In genomic region chr18:58965291-58965929, GRCh38 we compare ENCODE assay signal across 15 cellular contexts.
DNase-seq lines count a peak whose midpoint lies in the region; FAIRE-seq and TF ChIP-seq lines count a peak whose summit lies in the region.
"Had no signal": no experiment of that assay in that cellular context is flagged by ENCODE, and none has a peak within 500 bp of the region (broad histone marks: within the 10 kb centered on the region; RNA-seq: fewer than 3 reads in every experiment).

No MANE protein-coding gene starts in this region.

- peak; percentile 85 for FAIRE-seq in GM12891 (lab: Jason Lieb, UNC)
- no peak for FAIRE-seq in urothelium cell line (lab: Jason Lieb, UNC)

- 77 to 78% methylated on average over 3 to 4 of the region's 4 CpGs for WGBS in endodermal cell (ENCODE audit: insufficient coverage in 1 of 2, insufficient read length in 1 of 2), 2 experiments
- 60 to 68% (median 62%) methylated on average over 4 of the region's 4 CpGs for WGBS in spleen, 5 donors

- no peak overlapping the region for H3K9ac ChIP-seq in endodermal cell (ENCODE audit: extremely low read depth, low read length, poor library complexity, severe bottlenecking)
- H3K9ac ChIP-seq: parathyroid adenoma had no signal

- TF ChIP-seq CTCF in endodermal cell (conservative IDR thresholded peaks at IDR 0.05) (no peak), spleen (IDR thresholded peaks at IDR 0.05 in 8 of 11, conservative IDR thresholded peaks at IDR 0.05 in 3 of 11) (no peak), GM13976 (IDR thresholded peaks at IDR 0.05; ENCODE audit: borderline replicate concordance, control extremely low read depth, extremely low read depth, insufficient read depth, missing control alignments) (no peak)

- H3K9me3 Mint-ChIP-seq in endodermal cell = no peaks in the 10 kb centered on the region
- H3K9me3 Mint-ChIP-seq: CD8-positive, alpha-beta memory T cell had no signal

- H3K4me1 Mint-ChIP-seq in endodermal cell = peaks cover 11% of the 10 kb centered on the region

- H3K4me1 ChIP-seq in endodermal cell (ENCODE audit: control insufficient read depth, insufficient read depth, low read length) (peaks cover 9% of the 10 kb centered on the region), spleen (peaks cover 14 to 62% (median 38%) of the 10 kb centered on the region in 6 donors)

- H3K27ac Mint-ChIP-seq in endodermal cell = peak overlapping the region; percentile 71
- H3K27ac Mint-ChIP-seq: CD8-positive, alpha-beta memory T cell had no signal

- TF ChIP-seq POLR2A in GM12891 (IDR thresholded peaks at IDR 0.05; ENCODE audit: low read depth, low read length) = no peak
- no peak for TF ChIP-seq POLR2A in spleen (IDR thresholded peaks at IDR 0.05)

- DNase-seq in GM12891 (ENCODE audit: insufficient read length, low spot score) (no peak), NAMALWA (ENCODE audit: low spot score) (peak; percentile 78), endodermal cell (peak; percentile 38), spleen (no peak), NCI-H1417 (lab: John Stamatoyannopoulos, UW) (no peak), urothelium cell line (ENCODE audit: low spot score) (no peak), GM13976 (ENCODE audit: low spot score) (no peak)
- DNase-seq: activated CD4-positive, CD25-positive, alpha-beta regulatory T cell; activated T-cell treated with anti-CD3 and anti-CD28 coated beads, Interleukin-2, amount 50 U/mL, for 1 hour; CD8-positive, alpha-beta memory T cell; NCI-H1105; NCI-H446; stimulated activated CD4-positive, alpha-beta T cell treated with anti-CD3 and anti-CD28 coated beads, Interleukin-4, amount 100 ng/mL, for 24 hours had no signal

- intact Hi-C loops in spleen (cut with DNase I; ENCODE audit: low total_unique reads) = no loop called here

- H3K36me3 Mint-ChIP-seq in endodermal cell (ENCODE audit: low read depth) = peaks cover 68% of the 10 kb centered on the region

- no peak overlapping the region for H3K4me3 Mint-ChIP-seq in endodermal cell
- H3K4me3 Mint-ChIP-seq: CD8-positive, alpha-beta memory T cell had no signal

- H3K4me3 ChIP-seq in endodermal cell (ENCODE audit: low read length) = peak overlapping the region; percentile 21
- peak overlapping the region in 1 of 8 donors; percentile 11 for H3K4me3 ChIP-seq in spleen
- H3K4me3 ChIP-seq: HAP-1 had no signal

- H3K36me3 ChIP-seq in endodermal cell (ENCODE audit: control insufficient read depth, insufficient read depth, low read length) (peaks cover 82% of the 10 kb centered on the region), spleen (peaks cover 0 to 19% (median 3%) of the 10 kb centered on the region in 6 donors)
- H3K36me3 ChIP-seq: HAP-1 had no signal

- no peak overlapping the region for H3K27ac ChIP-seq in endodermal cell (ENCODE audit: low read depth, low read length)
- H3K27ac ChIP-seq in spleen = peak overlapping the region; percentile 50 to 88 (median 84)
- H3K27ac ChIP-seq: parathyroid adenoma had no signal

- in situ Hi-C loops in GM13976 (cut with MboI; ENCODE audit: low sequenced_read_pairs, unreplicated experiment) = no loop called here

- H3K9me3 ChIP-seq in endodermal cell (ENCODE audit: control insufficient read depth, low read length) (no peaks in the 10 kb centered on the region), spleen (no peaks in the 10 kb centered on the region)
- H3K9me3 ChIP-seq: HAP-1 had no signal

- H3K27me3 ChIP-seq in endodermal cell (ENCODE audit: control insufficient read depth, insufficient read depth, low read length, poor library complexity, severe bottlenecking) (no peaks in the 10 kb centered on the region), spleen (replicated peaks in 1 of 7) (no peaks in the 10 kb centered on the region)

- H3K27me3 Mint-ChIP-seq in endodermal cell (ENCODE audit: insufficient read depth) = no peaks in the 10 kb centered on the region

TF ChIP-seq in GM12891, 5 proteins besides CTCF, POLR2A, EP300 and RAD21:
- no peak for TF ChIP-seq POU2F2 (IDR thresholded peaks at IDR 0.05; ENCODE audit: low read depth, low read length)
- TF ChIP-seq PAX5 (IDR thresholded peaks at IDR 0.05; ENCODE audit: insufficient read depth, low read length, severe bottlenecking) = no peak
- no peak for TF ChIP-seq SPI1 (IDR thresholded peaks at IDR 0.05; ENCODE audit: low read depth, low read length)
- TF ChIP-seq POLR2AphosphoS5 (IDR thresholded peaks at IDR 0.05; ENCODE audit: low read depth, low read length) = no peak
- TF ChIP-seq TAF1 (IDR thresholded peaks at IDR 0.05; ENCODE audit: low read depth, low read length) = no peak

Comparison
In these comparisons a context has a peak if more than half of its experiments do, and no peak if none do; other contexts are left out.
1. DNase-seq: peak in NAMALWA (single experiment) and endodermal cell (single experiment); none in GM12891 (single experiment), spleen (single experiment), NCI-H1417 (0 of 3), urothelium cell line (single experiment) and GM13976 (single experiment).